1 cellular context compared by ENCODE assay signal in genomic region chr12:112125250-112125999, GRCh38.
TF ChIP-seq lines count a peak whose summit lies in the region.

TSS of gene TRAFD1 (plus strand) at chr12:112125560. CDS start at chr12:112130523, 4,963 bp downstream.

TF ChIP-seq in HCT116, 20 proteins besides CTCF, POLR2A, EP300 and RAD21 (continued from another document):
- TF ChIP-seq TCF7L2 (IDR thresholded peaks at IDR 0.05; ENCODE audit: borderline replicate concordance, extremely low read depth, insufficient read depth, insufficient read length): no peak
